ENCODE assay signal across 7 cellular contexts in genomic region chr14:47057364-47057763, GRCh38.
"Had no signal": no experiment of that assay in that cellular context is flagged by ENCODE, and none has a peak within 500 bp of the region (broad histone marks: within the 10 kb centered on the region; RNA-seq: fewer than 3 reads in every experiment).

No MANE protein-coding gene starts in this region.

- H3K4me1 ChIP-seq: HAP-1 had no signal

- H3K9me3 ChIP-seq: HAP-1 had no signal

- H3K27ac ChIP-seq: HL-60 had no signal

- H3K27ac Mint-ChIP-seq: GM23338, HFFc6 had no signal

- H3K36me3 ChIP-seq: HAP-1 had no signal

- H3K4me3 Mint-ChIP-seq: GM23338, HFFc6 had no signal

- H3K4me2 ChIP-seq: GM23338 had no signal

- H3K9me3 Mint-ChIP-seq: GM23338 had no signal

- H3K4me3 ChIP-seq: GM23338, HAP-1, K562 had no signal

- H3K4me1 Mint-ChIP-seq: GM23338 had no signal

- DNase-seq: HFFc6, IMR-90, KG1 had no signal

- H2AFZ ChIP-seq: GM23338 had no signal
